In the genomic region with DNA sequence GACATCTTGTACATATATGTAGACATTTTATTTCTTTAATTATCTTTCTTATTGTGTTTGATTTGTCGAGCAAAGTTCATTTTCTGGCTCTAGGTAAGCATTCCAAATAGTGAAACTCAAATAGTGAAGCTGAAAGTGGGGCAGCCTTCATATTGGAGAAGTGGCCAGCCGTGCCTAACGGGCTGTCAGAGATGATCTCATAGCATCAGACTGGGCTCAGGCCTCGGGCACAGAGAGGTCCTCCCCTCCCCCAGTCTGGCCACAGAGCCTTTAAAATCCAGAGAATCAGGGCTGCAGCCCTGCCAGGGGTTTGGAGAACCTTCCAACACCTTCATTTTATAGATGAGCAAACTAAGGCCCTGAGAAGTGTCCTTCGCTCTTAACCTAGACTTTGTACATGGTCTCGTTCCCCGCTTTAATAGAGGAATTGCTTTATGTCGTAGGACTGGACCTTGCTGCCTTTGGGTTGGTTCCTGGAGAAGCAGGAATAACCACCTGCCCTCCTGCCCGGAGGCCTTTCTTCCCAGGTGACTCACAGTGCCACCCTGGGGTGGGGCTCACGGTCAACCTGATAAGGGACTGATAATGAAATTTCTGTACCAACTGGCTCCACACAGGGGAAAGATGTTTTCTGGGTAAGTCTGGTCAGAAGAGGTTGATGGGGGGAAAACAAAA, we compare ENCODE assay signal across 8 cellular contexts. TPM values are rescaled to one million over a fixed set of nuclear protein-coding genes. Genes with fewer than 3 reads are reported as not detected.
DNase-seq lines count a peak whose midpoint lies in the region; ATAC-seq, FAIRE-seq and TF ChIP-seq lines count a peak whose summit lies in the region.

No MANE protein-coding gene starts in this region.

- POLR2A ChIA-PET in HCT116 (lab: Charles Lee): interaction anchor here (1.4 kb wide), 1 partner anchor 12 kb away, joined by 4 read pairs; no protein-coding TSS in a partner anchor

- H3K36me3 ChIP-seq in HCT116 (ENCODE audit: control insufficient read depth in 1 of 2, insufficient read depth in 2 of 2, low read length in 2 of 2) (0 out of 4 replicates have a peak, but pooled peaks cover 0 to 3% of the 10 kb centered on the region in 2 experiments), spleen (peaks cover 0 to 8% (median 0%) of the 10 kb centered on the region in 6 donors)

- RAD21 ChIA-PET in HCT116 (lab: Charles Lee; ENCODE audit: low non-redundant PET in 1 of 2, low total read pairs in 2 of 2, uncharacterized antibody in 2 of 2, unreplicated experiment in 2 of 2): no interaction called here

- H3K4me1 ChIP-seq in HCT116 (ENCODE audit: control insufficient read depth in 1 of 2, insufficient read depth in 2 of 2, low read length in 2 of 2) (peaks cover 39 to 53% of the 10 kb centered on the region in 2 experiments), spleen (peaks cover 20 to 96% (median 60%) of the 10 kb centered on the region in 6 donors)

- peak; percentile 94 for ATAC-seq in HCT116

- no peaks in the 10 kb centered on the region for H4K20me1 ChIP-seq in HCT116 (ENCODE audit: insufficient read depth)

- TF ChIP-seq RAD21 in HCT116 (IDR thresholded peaks at IDR 0.05; ENCODE audit: low read depth): peak; percentile 32; the same call in 1 of the 2 replicates

- TF ChIP-seq CTCF in HCT116 (IDR thresholded peaks at IDR 0.05 in 2 of 3, conservative IDR thresholded peaks at IDR 0.05 in 1 of 3; ENCODE audit: borderline replicate concordance in 1 of 3, insufficient read depth in 1 of 3, low read depth in 2 of 3, low read length in 2 of 3): no peak
- no peak for TF ChIP-seq CTCF in VCaP (conservative IDR thresholded peaks at IDR 0.05)
- TF ChIP-seq CTCF in spleen (IDR thresholded peaks at IDR 0.05 in 8 of 11, conservative IDR thresholded peaks at IDR 0.05 in 3 of 11): no peak

- intact Hi-C loops in HCT116 (cut with micrococcal nuclease): loop anchor here (10.0 kb wide), 1 partner anchor 46 kb away; no protein-coding TSS in a partner anchor
- intact Hi-C loops in spleen (cut with DNase I; ENCODE audit: low total_unique reads): no loop called here

- H3K79me2 ChIP-seq in HCT116 (ENCODE audit: insufficient read depth, low read length): no peaks in the 10 kb centered on the region; the same call in 1 of the 2 replicates

- peak; percentile 82 for DNase-seq in HCT116 (ENCODE audit: low read depth, low spot score)
- DNase-seq in kidney glomerular epithelial cell (lab: John Stamatoyannopoulos, UW): peak; percentile 17
- DNase-seq in spleen: peak; percentile 67
- no peak for DNase-seq in epidermal melanocyte (ENCODE audit: insufficient read length, low spot score)
- DNase-seq in stimulated activated CD4-positive, alpha-beta T cell treated with anti-CD3 and anti-CD28 coated beads, Interleukin-15, amount 100 ng/mL, for 24 hours: no peak
- DNase-seq in urothelium cell line (ENCODE audit: low spot score): no peak
- no peak for DNase-seq in GM12891 (ENCODE audit: insufficient read length, low spot score)

- H3K9ac ChIP-seq in HCT116 (ENCODE audit: low read length): peak overlapping the region; percentile 51

- H3K27ac ChIP-seq in HCT116 (ENCODE audit: low read depth, low read length) (peak overlapping the region; percentile 69), VCaP (peak overlapping the region; percentile 59), spleen (peak overlapping the region in 7 of 8 donors; percentile 39 to 79 (median 50))

- H3K4me3 ChIP-seq in HCT116 (replicated peaks in 1 of 2; ENCODE audit: low read depth in 1 of 2, low read length in 2 of 2): peak overlapping the region; percentile 29 to 52
- no peak overlapping the region for H3K4me3 ChIP-seq in spleen

- TF ChIP-seq POLR2A in HCT116 (IDR thresholded peaks at IDR 0.05; ENCODE audit: borderline replicate concordance, extremely low read depth, insufficient read depth, insufficient read length) (no peak), spleen (IDR thresholded peaks at IDR 0.05) (no peak), GM12891 (IDR thresholded peaks at IDR 0.05; ENCODE audit: low read depth, low read length) (no peak)

- CTCF ChIA-PET in HCT116 (lab: Charles Lee): no interaction called here

- no peaks in the 10 kb centered on the region for H3K9me2 ChIP-seq in HCT116 (ENCODE audit: insufficient read depth)

- WGBS in spleen, 5 donors: 64 to 75% (median 73%) methylated on average over 9 to 10 of the region's 10 CpGs

- no peak for FAIRE-seq in urothelium cell line (lab: Jason Lieb, UNC)
- no peak for FAIRE-seq in GM12891 (lab: Jason Lieb, UNC)

- TSS peak; percentile 78 for BruUV-seq in HCT116 (replicated peaks; lab: Mats Ljungman, UMichigan)

- H3K27me3 ChIP-seq in HCT116 (ENCODE audit: insufficient read depth, low read length) (no peaks in the 10 kb centered on the region), spleen (replicated peaks in 1 of 7) (no peaks in the 10 kb centered on the region)

- H3K9me3 ChIP-seq in HCT116 (ENCODE audit: control insufficient read depth in 1 of 2, insufficient read depth in 1 of 2, low read depth in 1 of 2, low read length in 2 of 2): no peaks in the 10 kb centered on the region
- no peaks in the 10 kb centered on the region for H3K9me3 ChIP-seq in spleen

- H2AFZ ChIP-seq in HCT116 (ENCODE audit: low read depth, low read length, poor library complexity, severe bottlenecking): no peak overlapping the region

- H3K4me2 ChIP-seq in HCT116 (ENCODE audit: low read length): peak overlapping the region; percentile 85

TF ChIP-seq in HCT116, 20 proteins besides CTCF, POLR2A, EP300 and RAD21 (continues in another document):
- no peak for TF ChIP-seq ZBTB33 (IDR thresholded peaks at IDR 0.05; ENCODE audit: extremely low read depth, insufficient replicate concordance, low read length)
- no peak for TF ChIP-seq EZH2phosphoT487 (IDR thresholded peaks at IDR 0.05; ENCODE audit: borderline replicate concordance)
- peak; percentile 74 for TF ChIP-seq CBX3 (IDR thresholded peaks at IDR 0.05; ENCODE audit: low read depth)
- TF ChIP-seq ELF1 (IDR thresholded peaks at IDR 0.05; ENCODE audit: borderline replicate concordance, low read depth): no peak
- TF ChIP-seq FOSL1 (IDR thresholded peaks at IDR 0.05; ENCODE audit: low read depth): peak; percentile 88
- no peak for TF ChIP-seq SRF (IDR thresholded peaks at IDR 0.05; ENCODE audit: low read depth)
- TF ChIP-seq POLR2AphosphoS5 (IDR thresholded peaks at IDR 0.05; ENCODE audit: low read depth, low read length): peak; percentile 53
- TF ChIP-seq, protein P1, sequence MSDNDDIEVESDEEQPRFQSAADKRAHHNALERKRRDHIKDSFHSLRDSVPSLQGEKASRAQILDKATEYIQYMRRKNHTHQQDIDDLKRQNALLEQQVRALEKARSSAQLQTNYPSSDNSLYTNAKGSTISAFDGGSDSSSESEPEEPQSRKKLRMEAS (IDR thresholded peaks at IDR 0.05): peak; percentile 63

TF ChIP-seq in GM12891, 5 proteins besides CTCF, POLR2A, EP300 and RAD21:
- no peak for TF ChIP-seq POLR2AphosphoS5 (IDR thresholded peaks at IDR 0.05; ENCODE audit: low read depth, low read length)
- TF ChIP-seq SPI1 (IDR thresholded peaks at IDR 0.05; ENCODE audit: low read depth, low read length): no peak
- no peak for TF ChIP-seq TAF1 (IDR thresholded peaks at IDR 0.05; ENCODE audit: low read depth, low read length)
- TF ChIP-seq POU2F2 (IDR thresholded peaks at IDR 0.05; ENCODE audit: low read depth, low read length): no peak
- no peak for TF ChIP-seq PAX5 (IDR thresholded peaks at IDR 0.05; ENCODE audit: insufficient read depth, low read length, severe bottlenecking)

RNA-seq across cellular contexts. Expression of gene TSPAN15, which starts 7.3 kb away (rescaled TPM):
- total RNA-seq in HCT116 (2021; ENCODE audit: unreplicated experiment): 16.0 TPM
- polyA plus RNA-seq in HCT116 (2012): 30.7 and 42.6 TPM in 2 replicates
- 10 to 100 TPM; 23.8 to 68.4 (median 50.0) TPM for total RNA-seq in spleen
- polyA plus RNA-seq in spleen: 10 to 100 TPM; 13.5 to 28.2 (median 14.5) TPM
- polyA plus RNA-seq in GM12891 (2012; ENCODE audit: low read depth, missing spikeins): 2.2 TPM

RNA-seq across cellular contexts. Expression of gene TACR2, which starts 41.8 kb away (rescaled TPM):
- total RNA-seq in HCT116 (2021; ENCODE audit: unreplicated experiment): not detected
- 0.09 and 0.14 TPM in 2 replicates for polyA plus RNA-seq in HCT116 (2012)
- total RNA-seq in spleen: under 1 TPM in 3 of 7 donors, not detected in 4; 0.25 to 0.52 (median 0.34) TPM
- under 1 TPM; 0.15 to 0.36 (median 0.26) TPM for polyA plus RNA-seq in spleen
- polyA plus RNA-seq in GM12891 (2012; ENCODE audit: low read depth, missing spikeins): 0.18 TPM

Comparison
In these comparisons a context has a peak if more than half of its experiments do, and no peak if none do; other contexts are left out.
1. DNase-seq: peak in HCT116 (single experiment), kidney glomerular epithelial cell (single experiment) and spleen (single experiment); none in epidermal melanocyte (single experiment), stimulated activated CD4-positive, alpha-beta T cell treated with anti-CD3 and anti-CD28 coated beads, Interleukin-15, amount 100 ng/mL, for 24 hours (single experiment), urothelium cell line (single experiment) and GM12891 (single experiment).
2. H3K4me3 ChIP-seq: peak in HCT116 (2 of 2); none in spleen (0 of 8).
3. Peak in every context shown above with its lines, with median percentiles within 50 percentile points of each other: H3K27ac ChIP-seq.